1 cellular context compared by ENCODE assay signal in the genomic region with DNA sequence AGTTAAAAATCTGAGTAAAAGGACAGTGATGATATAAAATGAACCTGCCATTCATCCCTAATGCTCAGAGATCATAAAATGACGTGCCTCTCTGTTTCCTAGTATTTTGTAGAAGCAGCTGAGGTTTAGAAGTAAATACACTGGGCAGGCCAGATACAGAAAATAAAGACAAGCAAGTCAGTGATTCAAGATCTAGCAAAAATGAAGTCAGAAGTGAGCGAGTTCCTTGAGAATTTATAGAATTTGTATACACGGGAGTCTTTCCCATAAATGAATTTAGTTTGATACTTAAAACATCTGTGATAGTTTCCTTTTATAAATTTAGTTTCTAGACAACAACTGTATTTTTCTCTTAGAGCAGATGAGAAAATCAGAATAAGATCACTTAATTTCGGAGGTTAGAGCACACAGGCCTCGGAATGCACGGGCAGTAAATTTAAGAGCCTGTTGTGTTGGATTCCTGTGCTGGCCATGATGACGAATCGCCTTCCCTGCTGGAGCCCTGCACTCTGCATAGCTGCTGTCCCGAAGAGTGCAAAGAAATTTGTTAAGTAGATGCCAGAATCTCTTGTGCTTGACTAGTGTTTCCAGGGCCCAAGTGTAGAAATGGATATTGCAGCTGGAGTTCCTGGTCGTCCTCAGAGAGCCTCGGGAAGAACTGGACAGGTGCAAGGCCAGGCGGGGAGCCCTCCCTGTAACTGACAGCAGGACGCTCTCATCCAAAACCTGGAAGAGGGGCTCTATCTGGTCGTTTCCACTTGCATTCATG.
TF ChIP-seq lines count a peak whose summit lies in the region.

No MANE protein-coding gene starts in this region.

TF ChIP-seq in WTC11, 78 proteins besides CTCF, POLR2A, EP300 and RAD21 (continued from another document):
- TF ChIP-seq HMGXB4 (CRISPR knock-in tag; IDR thresholded peaks at IDR 0.05), result no peak
- no peak for TF ChIP-seq MXD4 (CRISPR knock-in tag; IDR thresholded peaks at IDR 0.05; ENCODE audit: borderline replicate concordance)
- TF ChIP-seq FOXP1 (CRISPR knock-in tag; IDR thresholded peaks at IDR 0.05; ENCODE audit: borderline replicate concordance), result no peak
- TF ChIP-seq FOXK1 (CRISPR knock-in tag; IDR thresholded peaks at IDR 0.05), result no peak
- TF ChIP-seq, protein P1, sequence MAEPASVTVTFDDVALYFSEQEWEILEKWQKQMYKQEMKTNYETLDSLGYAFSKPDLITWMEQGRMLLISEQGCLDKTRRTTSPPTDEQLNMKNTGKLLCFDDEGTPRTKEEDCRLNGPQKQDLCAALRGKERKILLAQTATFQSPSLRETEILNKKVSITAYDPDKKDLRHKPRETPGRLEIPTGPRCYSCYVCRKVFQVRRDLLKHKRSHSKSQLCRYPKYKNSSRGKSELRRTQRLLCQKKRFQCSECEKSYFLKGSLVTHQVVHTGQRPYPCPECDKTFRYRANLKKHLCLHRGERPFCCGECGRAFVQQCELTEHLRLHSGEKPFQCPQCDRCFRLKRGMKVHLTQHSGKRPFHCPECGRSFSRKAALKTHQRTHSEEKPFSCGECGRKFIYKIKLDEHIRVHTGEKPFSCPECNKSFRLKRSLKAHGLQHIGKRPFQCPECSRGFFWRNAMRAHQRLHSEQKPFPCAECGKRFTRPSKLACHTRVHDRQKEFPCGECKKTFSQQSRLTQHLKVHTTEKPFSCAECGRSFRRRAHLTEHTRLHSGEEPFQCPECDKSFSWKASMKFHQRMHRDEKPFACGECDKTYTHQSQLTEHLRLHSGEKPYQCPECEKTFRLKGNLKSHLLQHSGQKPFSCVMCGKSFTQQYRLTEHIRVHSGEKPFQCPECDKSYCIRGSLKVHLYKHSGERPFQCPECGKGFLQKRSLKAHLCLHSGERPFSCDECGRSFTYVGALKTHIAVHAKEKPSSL (CRISPR knock-in tag; conservative IDR thresholded peaks at IDR 0.05), result no peak
- TF ChIP-seq ATF6 (CRISPR knock-in tag; IDR thresholded peaks at IDR 0.05), result no peak
- no peak for TF ChIP-seq RELA (CRISPR knock-in tag; IDR thresholded peaks at IDR 0.05; ENCODE audit: borderline replicate concordance)
- TF ChIP-seq ZNF263 (CRISPR knock-in tag; IDR thresholded peaks at IDR 0.05; ENCODE audit: low read depth), result no peak
- TF ChIP-seq ERG (CRISPR knock-in tag; IDR thresholded peaks at IDR 0.05), result no peak
- no peak for TF ChIP-seq TEAD4 (CRISPR knock-in tag; IDR thresholded peaks at IDR 0.05)
- no peak for TF ChIP-seq CDX4 (CRISPR knock-in tag; IDR thresholded peaks at IDR 0.05; ENCODE audit: borderline replicate concordance)
- TF ChIP-seq FOXJ3 (CRISPR knock-in tag; IDR thresholded peaks at IDR 0.05; ENCODE audit: borderline replicate concordance), result no peak
- TF ChIP-seq GABPB1 (CRISPR knock-in tag; IDR thresholded peaks at IDR 0.05), result no peak
